Comparison of ENCODE assay signal across 17 cellular contexts in the genomic region with DNA sequence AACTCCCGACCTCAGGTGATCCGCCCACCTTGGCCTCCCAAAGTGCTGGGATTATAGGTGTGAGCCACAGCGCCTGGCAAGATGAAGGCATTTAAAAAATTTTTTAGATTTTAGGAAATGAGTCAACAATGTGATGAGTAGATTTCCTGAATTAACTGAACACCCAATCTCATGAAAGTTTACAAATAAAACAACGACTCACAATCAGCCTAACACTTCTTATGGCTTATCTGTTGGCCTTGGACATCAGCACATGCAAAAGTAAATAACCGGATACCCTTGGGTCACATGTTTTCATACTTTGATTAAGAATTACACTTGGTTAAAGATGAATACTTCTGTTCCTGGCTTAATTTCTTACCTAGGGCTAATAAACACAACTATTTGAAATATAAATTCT. TPM values are rescaled to one million over a fixed set of nuclear protein-coding genes. Genes with fewer than 3 reads are reported as not detected.
DNase-seq lines count a peak whose midpoint lies in the region; ATAC-seq and TF ChIP-seq lines count a peak whose summit lies in the region.
"Had no signal": no experiment of that assay in that cellular context is flagged by ENCODE, and none has a peak within 500 bp of the region (broad histone marks: within the 10 kb centered on the region; RNA-seq: fewer than 3 reads in every experiment).

No MANE protein-coding gene starts in this region.

- no peak overlapping the region for H2AFZ ChIP-seq in SK-N-SH (ENCODE audit: low read depth)

- peaks cover 88% of the 10 kb centered on the region for H3K79me2 ChIP-seq in SK-N-SH (ENCODE audit: insufficient read depth)

- H3K4me1 ChIP-seq in SK-N-SH (ENCODE audit: control insufficient read depth in 1 of 2, insufficient read depth in 2 of 2, low read depth in 1 of 2, low read length in 1 of 2) (peaks cover 0 to 10% of the 10 kb centered on the region in 2 experiments; a peak in 3 of 4 replicates), body of pancreas (peaks cover 39% of the 10 kb centered on the region), thoracic aorta (ENCODE audit: control insufficient read depth in 1 of 2, low read depth in 2 of 2) (peaks cover 16 to 47% of the 10 kb centered on the region in 2 donors)

- H3K9ac ChIP-seq in SK-N-SH = peak overlapping the region; percentile 89; the same call in 1 of the 2 replicates

- H3K36me3 ChIP-seq in SK-N-SH (replicated peaks in 1 of 2; ENCODE audit: control insufficient read depth in 1 of 2, insufficient read depth in 2 of 2, low read length in 1 of 2) (peaks cover 15 to 25% of the 10 kb centered on the region in 2 experiments), body of pancreas (replicated peaks in 1 of 2; ENCODE audit: insufficient read depth in 1 of 2, low read depth in 2 of 2) (no peaks in the 10 kb centered on the region), thoracic aorta (no peaks in the 10 kb centered on the region)

- POLR2A ChIA-PET in SK-N-SH (lab: Yijun Ruan, JAX) = no interaction called here

- TF ChIP-seq RAD21 in SK-N-SH (IDR thresholded peaks at IDR 0.05; ENCODE audit: low read length) = no peak

- intact Hi-C loops in body of pancreas (cut with DNase I) (no loop called here), Right ventricle myocardium inferior (cut with DNase I) (loop anchor here (5.0 to 10.0 kb wide), 3 partner anchors 145 to 375 kb away; a partner anchor contains a TSS)

- TF ChIP-seq EP300 in SK-N-SH (IDR thresholded peaks at IDR 0.05; ENCODE audit: borderline replicate concordance in 1 of 2, low read depth in 1 of 2, low read length in 1 of 2) = no peak

- H3K9me3 ChIP-seq in SK-N-SH (no peaks in the 10 kb centered on the region), body of pancreas (no peaks in the 10 kb centered on the region), thoracic aorta (no peaks in the 10 kb centered on the region)
- H3K9me3 ChIP-seq: testis had no signal

- WGBS in SK-N-SH (ENCODE audit: low lambda C conversion rate) = 57% methylated on average over 5 of the region's 5 CpGs
- WGBS in body of pancreas, 2 donors = 35 to 44% methylated on average over 5 of the region's 5 CpGs

- TF ChIP-seq CTCF in SK-N-SH (IDR thresholded peaks at IDR 0.05) (no peak), body of pancreas (IDR thresholded peaks at IDR 0.05) (no peak), thoracic aorta (IDR thresholded peaks at IDR 0.05) (no peak)

- H3K4me2 ChIP-seq in SK-N-SH = peak overlapping the region; percentile 88; the same call in 1 of the 2 replicates

- no peak for TF ChIP-seq POLR2A in body of pancreas (IDR thresholded peaks at IDR 0.05)

- DNase-seq in SK-N-SH = no peak
- DNase-seq in body of pancreas = no peak
- DNase-seq in iris pigment epithelial cell (ENCODE audit: low read depth) = peak; percentile 63
- no peak for DNase-seq in thoracic aorta (ENCODE audit: low spot score)
- no peak for DNase-seq in stimulated activated CD4-positive, alpha-beta T cell treated with anti-CD3 and anti-CD28 coated beads, Interleukin-4, amount 100 ng/mL, for 4 hours
- DNase-seq in Right ventricle myocardium inferior (ENCODE audit: missing footprints) = no peak
- DNase-seq: activated CD4-positive, alpha-beta T cell treated with anti-CD3 and anti-CD28 coated beads, Interleukin-2, amount 50 U/mL, for 48 hours; brain microvascular endothelial cell; H9; NCI-H1436 treated with DMSO at 0.1 percent for 48 hours; NCI-H510A treated with DMSO at 0.1 percent for 48 hours; Right ventricle myocardium superior; stimulated activated CD4-positive, alpha-beta T cell treated with anti-CD3 and anti-CD28 coated beads, Interleukin-12 subunit alpha, Interleukin-12 subunit beta, amount 100 ng/mL, for 4 hours; testis had no signal

- H3K4me3 ChIP-seq in SK-N-SH (ENCODE audit: low read depth in 2 of 2, low read length in 1 of 2) (peak overlapping the region in 1 of 2 experiments; percentile 77; a peak in 1 of 4 replicates), body of pancreas (no peak overlapping the region), thoracic aorta (peak overlapping the region; percentile 80)
- H3K4me3 ChIP-seq: testis had no signal

- CTCF ChIA-PET in SK-N-SH (lab: Yijun Ruan, JAX) = interaction anchor here (2.2 to 3.1 kb wide), 2 partner anchors 64 to 70 kb away, joined by 12 to 14 read pairs; no protein-coding TSS in a partner anchor

- no peaks in the 10 kb centered on the region for H3K9me2 ChIP-seq in SK-N-SH

- H3K27me3 ChIP-seq in SK-N-SH (ENCODE audit: insufficient read depth) (no peaks in the 10 kb centered on the region), body of pancreas (no peaks in the 10 kb centered on the region), thoracic aorta (replicated peaks; ENCODE audit: insufficient read depth) (no peaks in the 10 kb centered on the region)
- H3K27me3 ChIP-seq: brain microvascular endothelial cell, testis had no signal

- peaks cover 4% of the 10 kb centered on the region for H3F3A ChIP-seq in SK-N-SH (replicated peaks; ENCODE audit: insufficient read depth)

- H4K20me1 ChIP-seq in SK-N-SH (ENCODE audit: insufficient read depth) = peaks cover 40% of the 10 kb centered on the region

- H3K27ac ChIP-seq in SK-N-SH (ENCODE audit: low read depth in 2 of 2, low read length in 1 of 2) (peak overlapping the region in 1 of 2 experiments; percentile 84; a peak in 1 of 4 replicates), body of pancreas (peak overlapping the region in 3 of 4 donors; percentile 80 to 94 (median 89)), thoracic aorta (peak overlapping the region; percentile 96 to 98)
- H3K27ac ChIP-seq: 22Rv1 had no signal

- no peak for ATAC-seq in SK-N-SH treated with all-trans-retinoic acid at 6 μM for 48 hours
- no peak for ATAC-seq in body of pancreas
- ATAC-seq in thoracic aorta (ENCODE audit: insufficient number of reproducible peaks, low FRiP score, low read depth) = no peak
- ATAC-seq in HG02981 (IDR thresholded peaks at IDR 0.05; ENCODE audit: unreplicated experiment) = no peak
- no peak for ATAC-seq in Right ventricle myocardium inferior

TF ChIP-seq in SK-N-SH, 30 proteins besides CTCF, POLR2A, EP300 and RAD21:
- TF ChIP-seq, protein P1, sequence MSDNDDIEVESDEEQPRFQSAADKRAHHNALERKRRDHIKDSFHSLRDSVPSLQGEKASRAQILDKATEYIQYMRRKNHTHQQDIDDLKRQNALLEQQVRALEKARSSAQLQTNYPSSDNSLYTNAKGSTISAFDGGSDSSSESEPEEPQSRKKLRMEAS (IDR thresholded peaks at IDR 0.05; ENCODE audit: low read depth) = 0 out of 2 replicates have a peak, but pooled peaks have one; percentile 23
- no peak for TF ChIP-seq FOSL2 (IDR thresholded peaks at IDR 0.05; ENCODE audit: borderline replicate concordance, low read depth)
- no peak for TF ChIP-seq RXRA (IDR thresholded peaks at IDR 0.05; ENCODE audit: borderline replicate concordance, low read depth)

TF ChIP-seq in SK-N-SH treated with all-trans-retinoic acid at 6 μM for 48 hours, 23 proteins besides CTCF, POLR2A, EP300 and RAD21:
- TF ChIP-seq OSR1 (CRISPR knock-in tag; IDR thresholded peaks at IDR 0.05) (no peak), ARNTL (CRISPR knock-in tag; IDR thresholded peaks at IDR 0.05; ENCODE audit: borderline replicate concordance, low read depth) (no peak), GLIS3 (CRISPR knock-in tag; IDR thresholded peaks at IDR 0.05) (no peak), ZNF70 (CRISPR knock-in tag; IDR thresholded peaks at IDR 0.05) (no peak)
- TF ChIP-seq, protein P2, sequence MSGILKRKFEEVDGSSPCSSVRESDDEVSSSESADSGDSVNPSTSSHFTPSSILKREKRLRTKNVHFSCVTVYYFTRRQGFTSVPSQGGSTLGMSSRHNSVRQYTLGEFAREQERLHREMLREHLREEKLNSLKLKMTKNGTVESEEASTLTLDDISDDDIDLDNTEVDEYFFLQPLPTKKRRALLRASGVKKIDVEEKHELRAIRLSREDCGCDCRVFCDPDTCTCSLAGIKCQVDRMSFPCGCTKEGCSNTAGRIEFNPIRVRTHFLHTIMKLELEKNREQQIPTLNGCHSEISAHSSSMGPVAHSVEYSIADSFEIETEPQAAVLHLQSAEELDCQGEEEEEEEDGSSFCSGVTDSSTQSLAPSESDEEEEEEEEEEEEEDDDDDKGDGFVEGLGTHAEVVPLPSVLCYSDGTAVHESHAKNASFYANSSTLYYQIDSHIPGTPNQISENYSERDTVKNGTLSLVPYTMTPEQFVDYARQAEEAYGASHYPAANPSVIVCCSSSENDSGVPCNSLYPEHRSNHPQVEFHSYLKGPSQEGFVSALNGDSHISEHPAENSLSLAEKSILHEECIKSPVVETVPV (CRISPR knock-in tag; IDR thresholded peaks at IDR 0.05) = no peak

RNA-seq across cellular contexts. Expression of a gene that starts 3.0 kb away (rescaled TPM):
- 41.2 and 56.1 TPM in 2 replicates for polyA plus RNA-seq in SK-N-SH (2012; rRNA removed)
- 64.5 and 77.0 TPM in 2 replicates for polyA plus RNA-seq in SK-N-SH (2012; cell fraction: cytosol; rRNA removed)
- polyA plus RNA-seq in SK-N-SH (2012; cell fraction: nucleus; rRNA removed) = 15.4 and 30.0 TPM in 2 replicates
- total RNA-seq in body of pancreas (10 to 100 TPM; 26.4 to 42.3 TPM), thoracic aorta (100 to 1,000 TPM; 116 to 137 TPM), Right ventricle myocardium inferior (37.2 TPM)
